ENCODE assay signal across 1 cellular context in the genomic region with DNA sequence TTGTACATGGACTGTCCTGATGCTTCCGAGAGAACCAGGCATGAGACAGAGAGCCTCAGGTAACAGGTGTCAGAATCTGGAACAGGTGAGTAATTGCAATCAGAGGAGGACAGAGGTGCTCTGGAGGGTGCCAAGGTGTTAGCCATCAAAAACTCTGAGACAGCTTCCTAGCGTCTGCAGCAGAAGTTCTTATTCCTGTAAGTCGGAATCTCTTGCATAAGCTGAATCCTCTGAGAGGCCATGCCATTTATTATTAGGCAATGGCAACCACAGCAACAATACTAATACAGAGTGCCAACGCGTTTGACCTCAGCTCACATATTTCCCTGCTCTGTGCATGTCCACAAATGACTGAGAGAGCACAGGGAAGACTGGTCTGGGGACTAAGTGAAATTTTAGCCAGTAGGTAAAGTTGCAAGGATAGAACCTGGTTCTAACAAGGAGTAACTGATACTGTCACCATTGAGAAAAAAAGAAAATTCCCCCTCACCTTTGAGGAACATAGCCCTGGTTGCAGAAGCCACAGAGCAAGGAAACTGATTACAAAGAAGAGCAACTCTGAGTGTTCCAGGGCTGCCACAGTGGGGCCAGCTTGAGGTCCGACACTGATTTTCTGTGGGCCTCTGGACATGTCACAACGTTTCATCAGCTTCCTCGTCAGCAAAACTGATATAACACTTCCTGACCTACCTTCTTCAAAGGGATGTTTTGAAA.
TF ChIP-seq lines count a peak whose summit lies in the region.

No MANE protein-coding gene starts in this region.

TF ChIP-seq in HepG2, 621 proteins besides CTCF, POLR2A, EP300 and RAD21 (continued from another document and continues in another):
- TF ChIP-seq, protein P1, sequence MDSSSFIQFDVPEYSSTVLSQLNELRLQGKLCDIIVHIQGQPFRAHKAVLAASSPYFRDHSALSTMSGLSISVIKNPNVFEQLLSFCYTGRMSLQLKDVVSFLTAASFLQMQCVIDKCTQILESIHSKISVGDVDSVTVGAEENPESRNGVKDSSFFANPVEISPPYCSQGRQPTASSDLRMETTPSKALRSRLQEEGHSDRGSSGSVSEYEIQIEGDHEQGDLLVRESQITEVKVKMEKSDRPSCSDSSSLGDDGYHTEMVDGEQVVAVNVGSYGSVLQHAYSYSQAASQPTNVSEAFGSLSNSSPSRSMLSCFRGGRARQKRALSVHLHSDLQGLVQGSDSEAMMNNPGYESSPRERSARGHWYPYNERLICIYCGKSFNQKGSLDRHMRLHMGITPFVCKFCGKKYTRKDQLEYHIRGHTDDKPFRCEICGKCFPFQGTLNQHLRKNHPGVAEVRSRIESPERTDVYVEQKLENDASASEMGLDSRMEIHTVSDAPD (CRISPR knock-in tag; IDR thresholded peaks at IDR 0.05): no peak
- no peak for TF ChIP-seq MAZ (IDR thresholded peaks at IDR 0.05; ENCODE audit: borderline replicate concordance, low read depth, low read length)
- TF ChIP-seq MAZ (CRISPR knock-in tag; IDR thresholded peaks at IDR 0.05; ENCODE audit: low read depth): peak; percentile 59; the same call in 1 of the 2 replicates
- peak; percentile 19; the same call in 1 of the 2 replicates for TF ChIP-seq ERF (CRISPR knock-in tag; IDR thresholded peaks at IDR 0.05)
- TF ChIP-seq POLR2AphosphoS5 (IDR thresholded peaks at IDR 0.05; ENCODE audit: low read depth, low read length): peak; percentile 51
- no peak for TF ChIP-seq MYNN (CRISPR knock-in tag; IDR thresholded peaks at IDR 0.05; ENCODE audit: low read depth)
- no peak for TF ChIP-seq PHF5A (CRISPR knock-in tag; IDR thresholded peaks at IDR 0.05; ENCODE audit: low read depth, unreplicated experiment)
- TF ChIP-seq, protein P2, sequence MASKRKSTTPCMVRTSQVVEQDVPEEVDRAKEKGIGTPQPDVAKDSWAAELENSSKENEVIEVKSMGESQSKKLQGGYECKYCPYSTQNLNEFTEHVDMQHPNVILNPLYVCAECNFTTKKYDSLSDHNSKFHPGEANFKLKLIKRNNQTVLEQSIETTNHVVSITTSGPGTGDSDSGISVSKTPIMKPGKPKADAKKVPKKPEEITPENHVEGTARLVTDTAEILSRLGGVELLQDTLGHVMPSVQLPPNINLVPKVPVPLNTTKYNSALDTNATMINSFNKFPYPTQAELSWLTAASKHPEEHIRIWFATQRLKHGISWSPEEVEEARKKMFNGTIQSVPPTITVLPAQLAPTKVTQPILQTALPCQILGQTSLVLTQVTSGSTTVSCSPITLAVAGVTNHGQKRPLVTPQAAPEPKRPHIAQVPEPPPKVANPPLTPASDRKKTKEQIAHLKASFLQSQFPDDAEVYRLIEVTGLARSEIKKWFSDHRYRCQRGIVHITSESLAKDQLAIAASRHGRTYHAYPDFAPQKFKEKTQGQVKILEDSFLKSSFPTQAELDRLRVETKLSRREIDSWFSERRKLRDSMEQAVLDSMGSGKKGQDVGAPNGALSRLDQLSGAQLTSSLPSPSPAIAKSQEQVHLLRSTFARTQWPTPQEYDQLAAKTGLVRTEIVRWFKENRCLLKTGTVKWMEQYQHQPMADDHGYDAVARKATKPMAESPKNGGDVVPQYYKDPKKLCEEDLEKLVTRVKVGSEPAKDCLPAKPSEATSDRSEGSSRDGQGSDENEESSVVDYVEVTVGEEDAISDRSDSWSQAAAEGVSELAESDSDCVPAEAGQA (IDR thresholded peaks at IDR 0.05; ENCODE audit: low read depth): peak; percentile 24; the same call in 1 of the 2 replicates
- TF ChIP-seq, protein P2 (CRISPR knock-in tag; IDR thresholded peaks at IDR 0.05; ENCODE audit: borderline replicate concordance): no peak
- TF ChIP-seq, protein P3, sequence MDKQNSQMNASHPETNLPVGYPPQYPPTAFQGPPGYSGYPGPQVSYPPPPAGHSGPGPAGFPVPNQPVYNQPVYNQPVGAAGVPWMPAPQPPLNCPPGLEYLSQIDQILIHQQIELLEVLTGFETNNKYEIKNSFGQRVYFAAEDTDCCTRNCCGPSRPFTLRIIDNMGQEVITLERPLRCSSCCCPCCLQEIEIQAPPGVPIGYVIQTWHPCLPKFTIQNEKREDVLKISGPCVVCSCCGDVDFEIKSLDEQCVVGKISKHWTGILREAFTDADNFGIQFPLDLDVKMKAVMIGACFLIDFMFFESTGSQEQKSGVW (CRISPR knock-in tag; IDR thresholded peaks at IDR 0.05; ENCODE audit: borderline replicate concordance): no peak
- no peak for TF ChIP-seq CHD4 (IDR thresholded peaks at IDR 0.05; ENCODE audit: borderline replicate concordance, low read length)
- TF ChIP-seq, protein P4, sequence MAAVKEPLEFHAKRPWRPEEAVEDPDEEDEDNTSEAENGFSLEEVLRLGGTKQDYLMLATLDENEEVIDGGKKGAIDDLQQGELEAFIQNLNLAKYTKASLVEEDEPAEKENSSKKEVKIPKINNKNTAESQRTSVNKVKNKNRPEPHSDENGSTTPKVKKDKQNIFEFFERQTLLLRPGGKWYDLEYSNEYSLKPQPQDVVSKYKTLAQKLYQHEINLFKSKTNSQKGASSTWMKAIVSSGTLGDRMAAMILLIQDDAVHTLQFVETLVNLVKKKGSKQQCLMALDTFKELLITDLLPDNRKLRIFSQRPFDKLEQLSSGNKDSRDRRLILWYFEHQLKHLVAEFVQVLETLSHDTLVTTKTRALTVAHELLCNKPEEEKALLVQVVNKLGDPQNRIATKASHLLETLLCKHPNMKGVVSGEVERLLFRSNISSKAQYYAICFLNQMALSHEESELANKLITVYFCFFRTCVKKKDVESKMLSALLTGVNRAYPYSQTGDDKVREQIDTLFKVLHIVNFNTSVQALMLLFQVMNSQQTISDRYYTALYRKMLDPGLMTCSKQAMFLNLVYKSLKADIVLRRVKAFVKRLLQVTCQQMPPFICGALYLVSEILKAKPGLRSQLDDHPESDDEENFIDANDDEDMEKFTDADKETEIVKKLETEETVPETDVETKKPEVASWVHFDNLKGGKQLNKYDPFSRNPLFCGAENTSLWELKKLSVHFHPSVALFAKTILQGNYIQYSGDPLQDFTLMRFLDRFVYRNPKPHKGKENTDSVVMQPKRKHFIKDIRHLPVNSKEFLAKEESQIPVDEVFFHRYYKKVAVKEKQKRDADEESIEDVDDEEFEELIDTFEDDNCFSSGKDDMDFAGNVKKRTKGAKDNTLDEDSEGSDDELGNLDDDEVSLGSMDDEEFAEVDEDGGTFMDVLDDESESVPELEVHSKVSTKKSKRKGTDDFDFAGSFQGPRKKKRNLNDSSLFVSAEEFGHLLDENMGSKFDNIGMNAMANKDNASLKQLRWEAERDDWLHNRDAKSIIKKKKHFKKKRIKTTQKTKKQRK (IDR thresholded peaks at IDR 0.05; ENCODE audit: low read length): no peak
- peak; percentile 62; the same call in 1 of the 2 replicates for TF ChIP-seq ZNF136 (CRISPR knock-in tag; IDR thresholded peaks at IDR 0.05; ENCODE audit: low read depth)
- TF ChIP-seq ZBTB38 (CRISPR knock-in tag; IDR thresholded peaks at IDR 0.05): no peak
- TF ChIP-seq, protein P5, sequence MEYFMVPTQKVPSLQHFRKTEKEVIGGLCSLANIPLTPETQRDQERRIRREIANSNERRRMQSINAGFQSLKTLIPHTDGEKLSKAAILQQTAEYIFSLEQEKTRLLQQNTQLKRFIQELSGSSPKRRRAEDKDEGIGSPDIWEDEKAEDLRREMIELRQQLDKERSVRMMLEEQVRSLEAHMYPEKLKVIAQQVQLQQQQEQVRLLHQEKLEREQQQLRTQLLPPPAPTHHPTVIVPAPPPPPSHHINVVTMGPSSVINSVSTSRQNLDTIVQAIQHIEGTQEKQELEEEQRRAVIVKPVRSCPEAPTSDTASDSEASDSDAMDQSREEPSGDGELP (IDR thresholded peaks at IDR 0.05; ENCODE audit: borderline replicate concordance, low read depth): no peak
- TF ChIP-seq LCORL (IDR thresholded peaks at IDR 0.05): no peak
- TF ChIP-seq LCORL (CRISPR knock-in tag; IDR thresholded peaks at IDR 0.05): peak; percentile 18; the same call in 1 of the 2 replicates
- TF ChIP-seq SIX1 (CRISPR knock-in tag; IDR thresholded peaks at IDR 0.05; ENCODE audit: borderline replicate concordance): no peak
- TF ChIP-seq, protein P6, sequence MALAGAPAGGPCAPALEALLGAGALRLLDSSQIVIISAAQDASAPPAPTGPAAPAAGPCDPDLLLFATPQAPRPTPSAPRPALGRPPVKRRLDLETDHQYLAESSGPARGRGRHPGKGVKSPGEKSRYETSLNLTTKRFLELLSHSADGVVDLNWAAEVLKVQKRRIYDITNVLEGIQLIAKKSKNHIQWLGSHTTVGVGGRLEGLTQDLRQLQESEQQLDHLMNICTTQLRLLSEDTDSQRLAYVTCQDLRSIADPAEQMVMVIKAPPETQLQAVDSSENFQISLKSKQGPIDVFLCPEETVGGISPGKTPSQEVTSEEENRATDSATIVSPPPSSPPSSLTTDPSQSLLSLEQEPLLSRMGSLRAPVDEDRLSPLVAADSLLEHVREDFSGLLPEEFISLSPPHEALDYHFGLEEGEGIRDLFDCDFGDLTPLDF (CRISPR knock-in tag; IDR thresholded peaks at IDR 0.05): no peak
- TF ChIP-seq ZIK1 (CRISPR knock-in tag; IDR thresholded peaks at IDR 0.05; ENCODE audit: borderline replicate concordance, low read depth): no peak
- TF ChIP-seq PHB2 (IDR thresholded peaks at IDR 0.05; ENCODE audit: partially characterized antibody): no peak
- TF ChIP-seq ZBTB42 (CRISPR knock-in tag; IDR thresholded peaks at IDR 0.05): no peak
- peak; percentile 47 for TF ChIP-seq NR2F6 (IDR thresholded peaks at IDR 0.05)
- TF ChIP-seq NR2F6 (CRISPR knock-in tag; IDR thresholded peaks at IDR 0.05): no peak
- TF ChIP-seq, protein P7, sequence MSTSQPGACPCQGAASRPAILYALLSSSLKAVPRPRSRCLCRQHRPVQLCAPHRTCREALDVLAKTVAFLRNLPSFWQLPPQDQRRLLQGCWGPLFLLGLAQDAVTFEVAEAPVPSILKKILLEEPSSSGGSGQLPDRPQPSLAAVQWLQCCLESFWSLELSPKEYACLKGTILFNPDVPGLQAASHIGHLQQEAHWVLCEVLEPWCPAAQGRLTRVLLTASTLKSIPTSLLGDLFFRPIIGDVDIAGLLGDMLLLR (CRISPR knock-in tag; IDR thresholded peaks at IDR 0.05): no peak
- TF ChIP-seq ETV6 (CRISPR knock-in tag; conservative IDR thresholded peaks at IDR 0.05): no peak
- TF ChIP-seq CBX1 (IDR thresholded peaks at IDR 0.05; ENCODE audit: low read depth): no peak
- TF ChIP-seq PAWR (CRISPR knock-in tag; IDR thresholded peaks at IDR 0.05; ENCODE audit: borderline replicate concordance): no peak
- no peak for TF ChIP-seq SSRP1 (CRISPR knock-in tag; IDR thresholded peaks at IDR 0.05)
- TF ChIP-seq KMT2B (CRISPR knock-in tag; IDR thresholded peaks at IDR 0.05): peak; percentile 48; the same call in 1 of the 2 replicates
- TF ChIP-seq, protein P8, sequence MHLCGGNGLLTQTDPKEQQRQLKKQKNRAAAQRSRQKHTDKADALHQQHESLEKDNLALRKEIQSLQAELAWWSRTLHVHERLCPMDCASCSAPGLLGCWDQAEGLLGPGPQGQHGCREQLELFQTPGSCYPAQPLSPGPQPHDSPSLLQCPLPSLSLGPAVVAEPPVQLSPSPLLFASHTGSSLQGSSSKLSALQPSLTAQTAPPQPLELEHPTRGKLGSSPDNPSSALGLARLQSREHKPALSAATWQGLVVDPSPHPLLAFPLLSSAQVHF (CRISPR knock-in tag; IDR thresholded peaks at IDR 0.05): no peak
- no peak for TF ChIP-seq ZNF780A (CRISPR knock-in tag; IDR thresholded peaks at IDR 0.05)
- TF ChIP-seq ZNF446 (CRISPR knock-in tag; IDR thresholded peaks at IDR 0.05): no peak
- TF ChIP-seq, protein P9, sequence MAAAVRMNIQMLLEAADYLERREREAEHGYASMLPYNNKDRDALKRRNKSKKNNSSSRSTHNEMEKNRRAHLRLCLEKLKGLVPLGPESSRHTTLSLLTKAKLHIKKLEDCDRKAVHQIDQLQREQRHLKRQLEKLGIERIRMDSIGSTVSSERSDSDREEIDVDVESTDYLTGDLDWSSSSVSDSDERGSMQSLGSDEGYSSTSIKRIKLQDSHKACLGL (CRISPR knock-in tag; IDR thresholded peaks at IDR 0.05): no peak
- TF ChIP-seq, protein P10, sequence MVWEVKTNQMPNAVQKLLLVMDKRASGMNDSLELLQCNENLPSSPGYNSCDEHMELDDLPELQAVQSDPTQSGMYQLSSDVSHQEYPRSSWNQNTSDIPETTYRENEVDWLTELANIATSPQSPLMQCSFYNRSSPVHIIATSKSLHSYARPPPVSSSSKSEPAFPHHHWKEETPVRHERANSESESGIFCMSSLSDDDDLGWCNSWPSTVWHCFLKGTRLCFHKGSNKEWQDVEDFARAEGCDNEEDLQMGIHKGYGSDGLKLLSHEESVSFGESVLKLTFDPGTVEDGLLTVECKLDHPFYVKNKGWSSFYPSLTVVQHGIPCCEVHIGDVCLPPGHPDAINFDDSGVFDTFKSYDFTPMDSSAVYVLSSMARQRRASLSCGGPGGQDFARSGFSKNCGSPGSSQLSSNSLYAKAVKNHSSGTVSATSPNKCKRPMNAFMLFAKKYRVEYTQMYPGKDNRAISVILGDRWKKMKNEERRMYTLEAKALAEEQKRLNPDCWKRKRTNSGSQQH (CRISPR knock-in tag; IDR thresholded peaks at IDR 0.05; ENCODE audit: low read depth): no peak
- TF ChIP-seq POLR2G (IDR thresholded peaks at IDR 0.05; ENCODE audit: low read depth, low read length): peak; percentile 63
- TF ChIP-seq, protein P11, sequence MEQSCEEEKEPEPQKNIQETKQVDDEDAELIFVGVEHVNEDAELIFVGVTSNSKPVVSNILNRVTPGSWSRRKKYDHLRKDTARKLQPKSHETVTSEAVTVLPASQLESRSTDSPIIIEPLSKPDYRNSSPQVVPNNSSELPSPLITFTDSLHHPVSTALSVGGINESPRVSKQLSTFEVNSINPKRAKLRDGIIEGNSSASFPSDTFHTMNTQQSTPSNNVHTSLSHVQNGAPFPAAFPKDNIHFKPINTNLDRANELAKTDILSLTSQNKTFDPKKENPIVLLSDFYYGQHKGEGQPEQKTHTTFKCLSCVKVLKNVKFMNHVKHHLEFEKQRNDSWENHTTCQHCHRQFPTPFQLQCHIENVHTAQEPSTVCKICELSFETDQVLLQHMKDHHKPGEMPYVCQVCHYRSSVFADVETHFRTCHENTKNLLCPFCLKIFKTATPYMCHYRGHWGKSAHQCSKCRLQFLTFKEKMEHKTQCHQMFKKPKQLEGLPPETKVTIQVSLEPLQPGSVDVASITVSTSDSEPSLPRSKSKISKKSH (CRISPR knock-in tag; IDR thresholded peaks at IDR 0.05; ENCODE audit: borderline replicate concordance): no peak
- TF ChIP-seq ZMYM2 (CRISPR knock-in tag; IDR thresholded peaks at IDR 0.05): peak; percentile 57; the same call in 1 of the 2 replicates
- no peak for TF ChIP-seq JDP2 (CRISPR knock-in tag; IDR thresholded peaks at IDR 0.05; ENCODE audit: borderline replicate concordance)
- TF ChIP-seq IRF2 (CRISPR knock-in tag; IDR thresholded peaks at IDR 0.05): peak; percentile 26; the same call in 1 of the 2 replicates
- TF ChIP-seq HMG20B (CRISPR knock-in tag; conservative IDR thresholded peaks at IDR 0.05): no peak
- TF ChIP-seq ATRX (CRISPR knock-in tag; IDR thresholded peaks at IDR 0.05; ENCODE audit: borderline replicate concordance): no peak
